In the genomic region with DNA sequence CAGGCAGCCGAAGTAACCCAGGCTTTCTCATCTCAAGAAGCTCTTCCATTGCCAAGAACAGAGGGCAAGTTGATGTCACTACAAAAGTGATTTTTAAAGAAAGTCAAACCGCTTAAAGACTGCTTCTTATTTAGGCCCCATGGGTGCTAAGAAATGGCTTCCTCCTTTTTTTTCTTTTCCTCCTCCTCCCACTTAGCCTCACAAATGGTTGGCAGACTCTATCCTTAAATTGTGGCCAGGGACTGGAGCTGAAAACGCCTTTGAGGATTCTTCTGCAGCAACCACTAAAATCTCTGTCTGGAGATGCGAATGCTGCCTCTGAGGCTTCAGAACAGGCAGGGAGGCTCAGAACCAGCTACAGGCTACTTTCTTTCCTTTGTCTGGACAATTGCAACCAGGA, we compare ENCODE assay signal across 26 cellular contexts. TPM values are rescaled to one million over a fixed set of nuclear protein-coding genes. Genes with fewer than 3 reads are reported as not detected.
DNase-seq lines count a peak whose midpoint lies in the region; ATAC-seq and TF ChIP-seq lines count a peak whose summit lies in the region.
"Had no signal": no experiment of that assay in that cellular context is flagged by ENCODE, and none has a peak within 500 bp of the region (broad histone marks: within the 10 kb centered on the region; RNA-seq: fewer than 3 reads in every experiment).

No MANE protein-coding gene starts in this region.

- H3K36me3 ChIP-seq in right atrium auricular region (no peaks in the 10 kb centered on the region), left ventricle myocardium inferior (no peaks in the 10 kb centered on the region), thyroid gland (no peaks in the 10 kb centered on the region)
- H3K36me3 ChIP-seq: esophagus squamous epithelium, gastroesophageal sphincter, ovary, tibial artery had no signal

- TF ChIP-seq CTCF in right atrium auricular region (IDR thresholded peaks at IDR 0.05) (no peak), left ventricle myocardium inferior (IDR thresholded peaks at IDR 0.05; ENCODE audit: borderline replicate concordance) (no peak), thyroid gland (IDR thresholded peaks at IDR 0.05) (no peak)

- DNase-seq in Right ventricle myocardium superior (no peak), right atrium auricular region (ENCODE audit: low spot score) (no peak), MV-4-11 (lab: John Stamatoyannopoulos, UW) (peak; percentile 23), left ventricle myocardium inferior (no peak), thyroid gland (no peak), KG1 (lab: John Stamatoyannopoulos, UW) (no peak)
- no peak for DNase-seq in stimulated activated naive CD4-positive, alpha-beta T cell (lab: John Stamatoyannopoulos, UW)
- DNase-seq in effector CD8-positive, alpha-beta T cell (lab: John Stamatoyannopoulos, UW): no peak
- DNase-seq: esophagus squamous epithelium, hippocampal formation, NCI-H146, NCI-H446 treated with DMSO at 0.1 percent for 48 hours, NCI-H774, ovary, small intestine, T1000, tibial artery had no signal

- 49 to 53% methylated on average over 4 of the region's 4 CpGs for WGBS in thyroid gland, 2 donors

- peak; percentile 17 for ATAC-seq in Right ventricle myocardium superior (ENCODE audit: poor library complexity)
- ATAC-seq: gastroesophageal sphincter; natural killer cell treated with Interleukin-12 subunit alpha and Interleukin-12 subunit beta and Interleukin-15 and Interleukin-18, amount 100 ng/mL, for 72 hours; stimulated activated naive CD8-positive, alpha-beta T cell treated with anti-CD3 and anti-CD28 coated beads, Interleukin-15, amount 100 ng/mL, for 72 hours had no signal

- intact Hi-C loops in Right ventricle myocardium superior (cut with DNase I): no loop called here
- intact Hi-C loops in left ventricle myocardium inferior (cut with micrococcal nuclease): no loop called here
- intact Hi-C loops in thyroid gland (cut with DNase I): no loop called here

- no peak overlapping the region for H3K4me3 ChIP-seq in right atrium auricular region
- H3K4me3 ChIP-seq in left ventricle myocardium inferior: no peak overlapping the region
- no peak overlapping the region for H3K4me3 ChIP-seq in thyroid gland (replicated peaks in 1 of 3)
- H3K4me3 ChIP-seq: A549, esophagus squamous epithelium, gastroesophageal sphincter, lung, mucosa of descending colon, ovary, tibial artery had no signal

- H3K4me1 ChIP-seq in right atrium auricular region (peaks cover 0 to 12% of the 10 kb centered on the region in 2 donors), left ventricle myocardium inferior (peaks cover 26% of the 10 kb centered on the region), thyroid gland (peaks cover 12 to 32% of the 10 kb centered on the region in 2 donors)

- no peaks in the 10 kb centered on the region for H3K27me3 ChIP-seq in right atrium auricular region
- peaks cover 5% of the 10 kb centered on the region for H3K27me3 ChIP-seq in left ventricle myocardium inferior (ENCODE audit: low read depth)
- no peaks in the 10 kb centered on the region for H3K27me3 ChIP-seq in thyroid gland
- H3K27me3 ChIP-seq: esophagus squamous epithelium, ovary had no signal

- H3K27ac ChIP-seq in right atrium auricular region (no peak overlapping the region), left ventricle myocardium inferior (replicated peaks) (peak overlapping the region; percentile 25), thyroid gland (peak overlapping the region; percentile 15 to 46 (median 21))
- H3K27ac ChIP-seq: HL-60, KMS-11, ovary, tibial artery had no signal

- TF ChIP-seq POLR2A in thyroid gland (IDR thresholded peaks at IDR 0.05): no peak

- H3K9me3 ChIP-seq in right atrium auricular region: no peaks in the 10 kb centered on the region
- no peaks in the 10 kb centered on the region for H3K9me3 ChIP-seq in left ventricle myocardium inferior (replicated peaks)
- H3K9me3 ChIP-seq in thyroid gland: no peaks in the 10 kb centered on the region
- H3K9me3 ChIP-seq: A549, esophagus squamous epithelium, gastroesophageal sphincter, mucosa of descending colon, ovary, tibial artery had no signal

RNA-seq across cellular contexts. Expression of gene MAP1LC3B2, which starts 50.1 kb away (rescaled TPM):
- 4.1 TPM for total RNA-seq in Right ventricle myocardium superior
- 1 to 10 TPM; 1.0 to 1.4 TPM for total RNA-seq in right atrium auricular region
- 2.9 TPM for total RNA-seq in left ventricle myocardium inferior
- 1 to 10 TPM in 1 of 4 donors, not detected in 3; 1.6 TPM for total RNA-seq in thyroid gland
- total RNA-seq: dermis blood vessel endothelial cell had no signal

Comparison
In these comparisons a context has a peak if more than half of its experiments do, and no peak if none do; other contexts are left out.
1. H3K27ac ChIP-seq: peak in left ventricle myocardium inferior (single experiment) and thyroid gland (3 of 3); none in right atrium auricular region (0 of 2).